Comparison of ENCODE assay signal across 13 cellular contexts in the genomic region with DNA sequence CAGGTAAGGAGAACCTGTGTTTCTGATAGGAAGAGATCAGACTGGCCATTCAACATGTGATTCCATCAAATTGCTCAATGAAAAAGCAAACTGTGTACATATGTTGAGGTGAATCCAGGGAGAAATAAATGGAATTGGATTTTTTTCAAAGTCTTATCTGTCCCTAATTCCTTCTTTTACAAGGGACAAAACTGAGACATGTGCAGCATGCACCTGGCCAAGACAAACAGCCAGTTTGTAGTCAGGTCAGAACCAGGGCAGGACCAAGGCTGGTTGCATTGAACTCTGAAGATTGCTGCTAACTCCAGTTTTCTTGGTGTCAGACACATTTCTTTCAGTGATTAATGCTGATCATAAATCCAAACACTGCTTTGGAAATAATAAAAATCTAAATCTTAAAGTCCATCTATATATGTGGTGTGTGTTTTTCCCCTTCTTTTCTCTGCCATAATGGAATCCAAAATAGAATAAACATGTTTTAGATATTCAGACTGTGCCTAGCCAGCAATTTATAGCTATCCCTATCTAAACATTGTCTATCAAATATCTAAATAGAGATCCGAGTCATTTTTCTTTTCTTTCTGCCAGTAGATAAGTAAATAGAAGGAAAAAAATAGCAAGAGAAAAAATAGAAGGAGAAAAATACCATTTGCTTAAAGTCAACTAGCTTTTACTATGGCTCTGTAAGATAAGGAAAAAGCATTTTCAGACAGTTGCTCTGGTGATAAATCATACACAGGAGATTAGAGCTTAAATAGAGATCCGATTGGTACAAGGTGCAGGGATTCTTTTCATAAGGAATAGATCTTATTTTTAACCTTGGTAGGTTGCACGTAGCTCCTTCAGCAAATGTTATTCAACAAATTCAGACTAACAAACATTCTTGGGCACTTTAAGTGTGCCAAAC.
A peak's percentile ranks its signal among the peaks of the same experiment; 100 is the strongest.
DNase-seq lines count a peak whose midpoint lies in the region; ATAC-seq, FAIRE-seq and TF ChIP-seq lines count a peak whose summit lies in the region.
"Had no signal": no experiment of that assay in that cellular context is flagged by ENCODE, and none has a peak within 500 bp of the region (broad histone marks: within the 10 kb centered on the region; RNA-seq: fewer than 3 reads in every experiment).

No MANE protein-coding gene starts in this region.

- H3K27me3 ChIP-seq in ascending aorta (no peaks in the 10 kb centered on the region), keratinocyte (ENCODE audit: control insufficient read depth, extremely low read depth, insufficient read depth, low read length) (no peaks in the 10 kb centered on the region), left lung (no peaks in the 10 kb centered on the region)

- no peaks in the 10 kb centered on the region for H3K9me1 ChIP-seq in keratinocyte (ENCODE audit: control insufficient read depth, extremely low read depth, insufficient read depth, low read length)

- peak overlapping the region; percentile 8 for H2AFZ ChIP-seq in keratinocyte (ENCODE audit: control insufficient read depth, low read length)

- H3K4me3 ChIP-seq in ascending aorta: no peak overlapping the region
- no peak overlapping the region for H3K4me3 ChIP-seq in keratinocyte (ENCODE audit: control insufficient read depth in 2 of 3, extremely low read depth in 1 of 3, insufficient read depth in 2 of 3, low read depth in 1 of 3, low read length in 3 of 3)
- H3K4me3 ChIP-seq in left lung: no peak overlapping the region

- H3K4me2 ChIP-seq in keratinocyte (ENCODE audit: control insufficient read depth, extremely low read depth, insufficient read depth, low read depth, low read length): no peak overlapping the region

- H3K9me3 ChIP-seq in ascending aorta: no peaks in the 10 kb centered on the region
- H3K9me3 ChIP-seq in keratinocyte (ENCODE audit: control insufficient read depth, low read depth, low read length): no peaks in the 10 kb centered on the region
- no peaks in the 10 kb centered on the region for H3K9me3 ChIP-seq in left lung

- H3K9ac ChIP-seq in keratinocyte (ENCODE audit: control insufficient read depth, extremely low read depth, insufficient read depth, low read length): no peak overlapping the region

- intact Hi-C loops in ascending aorta (cut with DNase I) (no loop called here), left lung (cut with DNase I) (no loop called here)

- FAIRE-seq in keratinocyte (lab: Jason Lieb, UNC): no peak

- H3K4me1 ChIP-seq in ascending aorta (peaks cover 0 to 16% of the 10 kb centered on the region in 2 donors), keratinocyte (ENCODE audit: control insufficient read depth, extremely low read depth, insufficient read depth, low read length) (no peaks in the 10 kb centered on the region), left lung (no peaks in the 10 kb centered on the region)

- no peaks in the 10 kb centered on the region for H3K79me2 ChIP-seq in keratinocyte (ENCODE audit: control insufficient read depth, insufficient read depth, low read length)

- H4K20me1 ChIP-seq in keratinocyte (ENCODE audit: control insufficient read depth, extremely low read depth, insufficient read depth, low read length): no peaks in the 10 kb centered on the region

- TF ChIP-seq CTCF in ascending aorta (IDR thresholded peaks at IDR 0.05) (no peak), keratinocyte (optimal IDR thresholded peaks at IDR 0.05 in 1 of 3, IDR thresholded peaks at IDR 0.05 in 1 of 3, conservative IDR thresholded peaks at IDR 0.05 in 1 of 3; ENCODE audit: extremely low read depth in 1 of 3, insufficient read depth in 2 of 3, low read length in 3 of 3) (no peak), left lung (IDR thresholded peaks at IDR 0.05) (no peak)

- ATAC-seq in GM19023 (IDR thresholded peaks at IDR 0.05; ENCODE audit: unreplicated experiment) (no peak), HG03097 (IDR thresholded peaks at IDR 0.05; ENCODE audit: low FRiP score, unreplicated experiment) (no peak), left lung (no peak), HG02884 (IDR thresholded peaks at IDR 0.05; ENCODE audit: unreplicated experiment) (no peak)
- ATAC-seq: HCT116 had no signal

- peak; percentile 17 for DNase-seq in NCI-H226
- no peak for DNase-seq in ascending aorta (ENCODE audit: low spot score in 2 of 2)
- DNase-seq in keratinocyte (ENCODE audit: low read depth, low spot score): no peak
- no peak for DNase-seq in left lung
- DNase-seq: KBM-7, NCI-H1092, NCI-H187 treated with DMSO at 0.1 percent for 48 hours, SIG-M5 had no signal

- no peaks in the 10 kb centered on the region for H3K36me3 ChIP-seq in ascending aorta
- H3K36me3 ChIP-seq in keratinocyte (ENCODE audit: control insufficient read depth in 2 of 2, extremely low read depth in 1 of 2, insufficient read depth in 2 of 2, low read length in 2 of 2): no peaks in the 10 kb centered on the region
- no peaks in the 10 kb centered on the region for H3K36me3 ChIP-seq in left lung

- dilution Hi-C loops in keratinocyte (cut with MboI; ENCODE audit: extremely low pct_ligation_motif_present, low sequenced_read_pairs): no loop called here

- H3K27ac ChIP-seq in ascending aorta (peak overlapping the region; percentile 31 to 52), keratinocyte (ENCODE audit: control insufficient read depth, insufficient read depth, low read length) (no peak overlapping the region), temporal lobe (ENCODE audit: low read depth, low read length) (peak overlapping the region; percentile 27), left lung (no peak overlapping the region)

Comparison
In these comparisons a context has a peak if more than half of its experiments do, and no peak if none do; other contexts are left out.
1. H3K27ac ChIP-seq: peak in ascending aorta (2 of 2) and temporal lobe (single experiment); none in keratinocyte (single experiment) and left lung (0 of 2).